1 cellular context compared by ENCODE assay signal in genomic region chr17:29179232-29180036, GRCh38.
TF ChIP-seq lines count a peak whose summit lies in the region.

No MANE protein-coding gene starts in this region.

TF ChIP-seq in K562, 482 proteins besides CTCF, POLR2A, EP300 and RAD21 (continued from another document and continues in another):
- no peak for TF ChIP-seq ZNF280B (CRISPR knock-in tag; IDR thresholded peaks at IDR 0.05)
- no peak for TF ChIP-seq FOXO4 (CRISPR knock-in tag; IDR thresholded peaks at IDR 0.05)
- no peak for TF ChIP-seq PPARD (CRISPR knock-in tag; IDR thresholded peaks at IDR 0.05)
- TF ChIP-seq USF1 (CRISPR knock-in tag; IDR thresholded peaks at IDR 0.05): no peak
- TF ChIP-seq ZBTB43 (CRISPR knock-in tag; IDR thresholded peaks at IDR 0.05): no peak
- TF ChIP-seq RBBP5 (IDR thresholded peaks at IDR 0.05; ENCODE audit: borderline replicate concordance, insufficient read depth, low read length, poor library complexity, severe bottlenecking): peak; percentile 45
- TF ChIP-seq TBP (optimal IDR thresholded peaks at IDR 0.05; ENCODE audit: low read depth, low read length): peak; percentile 55
- TF ChIP-seq CCNT2 (IDR thresholded peaks at IDR 0.05; ENCODE audit: borderline replicate concordance, extremely low read depth, insufficient read length, low read depth, low read length): no peak
- no peak for TF ChIP-seq ZFP91 (CRISPR knock-in tag; IDR thresholded peaks at IDR 0.05)
- no peak for TF ChIP-seq ZKSCAN8 (CRISPR knock-in tag; IDR thresholded peaks at IDR 0.05)
- TF ChIP-seq ARID4B (CRISPR knock-in tag; IDR thresholded peaks at IDR 0.05): peak; percentile 76; the same call in 1 of the 2 replicates
- no peak for TF ChIP-seq XRCC3 (IDR thresholded peaks at IDR 0.05)
- TF ChIP-seq FOXA1 (IDR thresholded peaks at IDR 0.05; ENCODE audit: borderline replicate concordance): no peak
- no peak for TF ChIP-seq CHCHD3 (CRISPR knock-in tag; IDR thresholded peaks at IDR 0.05)
- no peak for TF ChIP-seq E4F1 (CRISPR knock-in tag; IDR thresholded peaks at IDR 0.05; ENCODE audit: borderline replicate concordance)
- 0 out of 2 replicates have a peak, but pooled peaks have one; percentile 12 for TF ChIP-seq ZNF583 (CRISPR knock-in tag; IDR thresholded peaks at IDR 0.05)
- no peak for TF ChIP-seq SMAD3 (CRISPR knock-in tag; conservative IDR thresholded peaks at IDR 0.05)
- TF ChIP-seq BRCA1 (IDR thresholded peaks at IDR 0.05): no peak
- no peak for TF ChIP-seq BRCA1 (CRISPR knock-in tag; IDR thresholded peaks at IDR 0.05)
- TF ChIP-seq SLC30A9 (CRISPR knock-in tag; IDR thresholded peaks at IDR 0.05): no peak
- TF ChIP-seq HDAC6 (IDR thresholded peaks at IDR 0.05; ENCODE audit: low read depth, low read length): no peak
- no peak for TF ChIP-seq U2AF2 (optimal IDR thresholded peaks at IDR 0.05; ENCODE audit: low read depth, low read length)
- TF ChIP-seq TBL1XR1 (IDR thresholded peaks at IDR 0.05; ENCODE audit: low read length in 2 of 2): peak; percentile 82 to 87
- TF ChIP-seq MXD1 (CRISPR knock-in tag; IDR thresholded peaks at IDR 0.05; ENCODE audit: borderline replicate concordance, poor library complexity, severe bottlenecking): no peak
- TF ChIP-seq CHAMP1 (IDR thresholded peaks at IDR 0.05): no peak
- TF ChIP-seq PRDM10 (IDR thresholded peaks at IDR 0.05; ENCODE audit: partially characterized antibody): peak; percentile 85
- TF ChIP-seq ZNF12 (CRISPR knock-in tag; IDR thresholded peaks at IDR 0.05): no peak
- TF ChIP-seq NFIX (CRISPR knock-in tag; IDR thresholded peaks at IDR 0.05; ENCODE audit: low read depth): no peak
- TF ChIP-seq TSC22D4 (tag; IDR thresholded peaks at IDR 0.05): no peak
- TF ChIP-seq SREBF1 (IDR thresholded peaks at IDR 0.05; ENCODE audit: borderline replicate concordance, low read depth, low read length): no peak
- TF ChIP-seq ZNF165 (CRISPR knock-in tag; IDR thresholded peaks at IDR 0.05; ENCODE audit: borderline replicate concordance): no peak
- TF ChIP-seq IRF2 (CRISPR knock-in tag; IDR thresholded peaks at IDR 0.05): no peak
- no peak for TF ChIP-seq FOXJ2 (tag; IDR thresholded peaks at IDR 0.05)
